Comparison of ENCODE assay signal across 8 cellular contexts in the genomic region with DNA sequence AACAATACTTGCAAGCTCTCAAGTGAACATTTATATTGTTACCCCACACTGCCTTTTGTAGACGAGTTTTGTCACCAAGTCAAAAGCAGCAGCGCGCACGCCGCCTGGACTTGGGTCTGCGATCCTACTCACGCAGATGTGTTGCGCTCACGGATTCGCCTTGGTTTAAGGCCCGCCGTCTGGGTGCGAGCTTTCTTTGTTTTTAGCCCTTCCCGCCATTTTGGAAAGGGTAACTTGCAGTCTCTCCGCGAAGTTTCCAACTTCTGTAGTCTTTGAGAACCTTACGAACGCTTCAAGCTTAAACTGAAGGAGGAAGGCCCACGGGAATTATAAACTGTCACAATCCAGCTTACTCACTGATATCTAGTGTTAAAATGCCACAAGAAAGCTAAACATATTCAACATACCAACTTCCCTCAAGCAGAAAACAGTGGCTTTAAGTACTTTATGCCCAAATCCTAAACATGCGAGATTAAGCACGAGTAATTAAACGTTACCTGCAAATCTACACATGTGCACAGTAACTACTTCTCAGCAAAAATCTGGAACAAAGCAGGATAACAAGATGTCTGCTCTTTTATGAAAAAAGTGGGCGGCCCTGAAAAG.
DNase-seq lines count a peak whose midpoint lies in the region; ATAC-seq and TF ChIP-seq lines count a peak whose summit lies in the region.

No MANE protein-coding gene starts in this region.

- intact Hi-C loops in esophagus squamous epithelium (cut with DNase I): no loop called here
- intact Hi-C loops in natural killer cell (cut with micrococcal nuclease): loop anchor here (1.0 to 10.0 kb wide), 10 partner anchors 12 to 1608 kb away; a partner anchor contains a TSS

- 0 to 2% methylated on average over 18 to 23 of the region's 23 CpGs for whole genome bisulfite sequencing in esophagus squamous epithelium, 2 donors
- under 1% methylated on average over 23 of the region's 23 CpGs for WGBS in urinary bladder

- peaks cover 16% of the 10 kb centered on the region for H3K4me1 Mint-ChIP-seq in activated T-cell treated with anti-CD3 and anti-CD28 coated beads, Interleukin-2, amount 50 U/mL, for 4 hours (ENCODE audit: low read depth)
- peaks cover 34 to 37% of the 10 kb centered on the region in 2 donors for H3K4me1 Mint-ChIP-seq in natural killer cell

- peak overlapping the region; percentile 83 for H3K4me3 Mint-ChIP-seq in activated T-cell treated with anti-CD3 and anti-CD28 coated beads, Interleukin-2, amount 50 U/mL, for 4 hours
- peak overlapping the region; percentile 95 for H3K4me3 Mint-ChIP-seq in natural killer cell

- H3K9me3 Mint-ChIP-seq in activated T-cell treated with anti-CD3 and anti-CD28 coated beads, Interleukin-2, amount 50 U/mL, for 4 hours: no peaks in the 10 kb centered on the region
- peaks cover 2 to 3% of the 10 kb centered on the region in 2 donors for H3K9me3 Mint-ChIP-seq in natural killer cell

- H3K27ac ChIP-seq in esophagus squamous epithelium (peak overlapping the region; percentile 93 to 99 (median 96)), urinary bladder (ENCODE audit: low read depth) (peak overlapping the region; percentile 92)

- H3K36me3 Mint-ChIP-seq in activated T-cell treated with anti-CD3 and anti-CD28 coated beads, Interleukin-2, amount 50 U/mL, for 4 hours (ENCODE audit: insufficient read depth): no peaks in the 10 kb centered on the region
- H3K36me3 Mint-ChIP-seq in natural killer cell: peaks cover 8% of the 10 kb centered on the region

- TF ChIP-seq POLR2A in GM15510 (IDR thresholded peaks at IDR 0.05; ENCODE audit: borderline replicate concordance, extremely low read depth, insufficient read length) (peak; percentile 36), esophagus squamous epithelium (IDR thresholded peaks at IDR 0.05) (peak in 1 of 4 donors; percentile 2)

- H3K36me3 ChIP-seq in esophagus squamous epithelium (peaks cover 0 to 9% (median 0%) of the 10 kb centered on the region in 3 donors), urinary bladder (ENCODE audit: insufficient read depth) (no peaks in the 10 kb centered on the region)

- H3K4me3 ChIP-seq in esophagus squamous epithelium (peak overlapping the region; percentile 47 to 74 (median 66)), urinary bladder (ENCODE audit: low read depth, low read length) (peak overlapping the region; percentile 44)

- peaks cover 0 to 6% (median 0%) of the 10 kb centered on the region in 3 donors for H3K9me3 ChIP-seq in esophagus squamous epithelium

- H3K4me1 ChIP-seq in esophagus squamous epithelium: peaks cover 7 to 28% (median 7%) of the 10 kb centered on the region in 3 donors
- peaks cover 2% of the 10 kb centered on the region for H3K4me1 ChIP-seq in urinary bladder (ENCODE audit: insufficient read depth)

- peak overlapping the region; percentile 98 for H3K27ac Mint-ChIP-seq in natural killer cell

- TF ChIP-seq CTCF in esophagus squamous epithelium (IDR thresholded peaks at IDR 0.05) (no peak), natural killer cell (IDR thresholded peaks at IDR 0.05) (no peak)

- DNase-seq in NCI-H510A treated with DMSO at 0.1 percent for 48 hours (lab: John Stamatoyannopoulos, UW): peak; percentile 71
- peak; percentile 49 for DNase-seq in activated T-cell treated with anti-CD3 and anti-CD28 coated beads, Interleukin-2, amount 50 U/mL, for 4 hours
- DNase-seq in esophagus squamous epithelium (lab: John Stamatoyannopoulos, UW): no peak
- DNase-seq in natural killer cell: peak; percentile 57
- DNase-seq in GM19238 (ENCODE audit: insufficient read length, low spot score): no peak

- H3K27me3 ChIP-seq in esophagus squamous epithelium: no peaks in the 10 kb centered on the region

- no peak for ATAC-seq in activated T-cell treated with anti-CD3 and anti-CD28 coated beads, Interleukin-2, amount 50 U/mL, for 4 hours
- ATAC-seq in natural killer cell (peak in 1 of 3 donors; percentile 10), HG02759 (IDR thresholded peaks at IDR 0.05; ENCODE audit: unreplicated experiment) (no peak)

- H3K27me3 Mint-ChIP-seq in activated T-cell treated with anti-CD3 and anti-CD28 coated beads, Interleukin-2, amount 50 U/mL, for 4 hours (ENCODE audit: low read depth): peaks cover 3% of the 10 kb centered on the region
- peaks cover 3 to 8% of the 10 kb centered on the region in 2 donors for H3K27me3 Mint-ChIP-seq in natural killer cell (ENCODE audit: low read depth in 2 of 2)

Comparison
In these comparisons a context has a peak if more than half of its experiments do, and no peak if none do; other contexts are left out.
1. DNase-seq: peak in NCI-H510A treated with DMSO at 0.1 percent for 48 hours (single experiment), activated T-cell treated with anti-CD3 and anti-CD28 coated beads, Interleukin-2, amount 50 U/mL, for 4 hours (single experiment) and natural killer cell (single experiment); none in esophagus squamous epithelium (single experiment) and GM19238 (single experiment).